Comparison of ENCODE assay signal across 26 cellular contexts in the genomic region with DNA sequence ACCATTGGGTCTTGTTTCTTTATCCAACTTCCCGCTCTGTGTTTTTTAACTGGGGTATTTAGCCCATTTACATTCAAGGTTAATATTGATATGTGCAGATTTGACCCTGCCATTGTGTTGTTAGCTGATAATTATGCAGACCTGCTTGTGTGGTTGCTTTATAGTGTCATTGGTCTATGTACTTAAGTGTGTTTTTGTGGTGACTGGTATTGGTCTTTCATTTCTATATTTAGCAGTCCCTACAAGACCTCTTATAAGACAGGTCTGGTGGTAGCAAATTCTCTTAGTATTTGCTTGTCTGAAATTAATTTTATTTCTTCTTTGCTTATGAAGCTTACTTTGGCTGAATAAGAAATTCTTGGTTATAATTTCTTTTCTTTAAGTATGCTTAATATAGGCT.
"Had no signal": no experiment of that assay in that cellular context is flagged by ENCODE, and none has a peak within 500 bp of the region (broad histone marks: within the 10 kb centered on the region; RNA-seq: fewer than 3 reads in every experiment).

No MANE protein-coding gene starts in this region.

- H3K27ac ChIP-seq: stomach, suprapubic skin, testis, thoracic aorta, thyroid gland, tibial artery, tibial nerve, transverse colon, upper lobe of left lung, upper lobe of right lung, uterus, vagina had no signal

- H3K4me1 ChIP-seq: stomach, suprapubic skin, testis, thyroid gland, tibial artery, tibial nerve, transverse colon, upper lobe of left lung, upper lobe of right lung, uterus, vagina had no signal

- ATAC-seq: stimulated activated effector memory CD8-positive, alpha-beta T cell treated with anti-CD3 and anti-CD28 coated beads, Interleukin-12 subunit alpha, Interleukin-12 subunit beta, amount 100 ng/mL, for 72 hours; stimulated activated memory B cell treated with anti-CD40 and anti-IgM and Interleukin-4, amounts not matched to agents 10 μg/mL and 1 μg/mL and 100 μg/mL, for 72 hours; stimulated activated naive B cell treated with anti-CD40 and anti-IgM and Interleukin-4, amounts not matched to agents 10 μg/mL and 1 μg/mL and 100 μg/mL, for 72 hours; stimulated activated naive CD8-positive, alpha-beta T cell treated with anti-CD3 and anti-CD28 coated beads, Interleukin-15, amount 100 ng/mL, for 72 hours; stimulated activated naive CD8-positive, alpha-beta T cell treated with anti-CD3 and anti-CD28 coated beads, Interleukin-15, Interleukin-2, amounts not matched to agents 100 U/mL and 50 U/mL, for 24 hours; upper lobe of right lung had no signal

- H3K27me3 ChIP-seq: stomach, suprapubic skin, testis, thyroid gland, tibial artery, tibial nerve, transverse colon, upper lobe of left lung, upper lobe of right lung, uterus, vagina had no signal

- H3K4me3 ChIP-seq: stomach, suprapubic skin, testis, thoracic aorta, thyroid gland, tibial artery, tibial nerve, transverse colon, upper lobe of left lung, upper lobe of right lung, uterus, vagina had no signal

- H3K9me3 ChIP-seq: stomach, suprapubic skin, testis, thoracic aorta, thyroid gland, tibial artery, tibial nerve, transverse colon, upper lobe of left lung, upper lobe of right lung, uterus, vagina had no signal

- DNase-seq: stimulated activated CD4-positive, alpha-beta T cell treated with anti-CD3 and anti-CD28 coated beads, Interleukin-2, amount 100 ng/mL, for 48 hours; stimulated activated CD4-positive, alpha-beta T cell treated with anti-CD3 and anti-CD28 coated beads, Interleukin-4, amount 100 ng/mL, for 1 hour; stimulated activated CD4-positive, alpha-beta T cell treated with anti-CD3 and anti-CD28 coated beads, Interleukin-4, amount 100 ng/mL, for 24 hours; stimulated activated CD4-positive, alpha-beta T cell treated with anti-CD3 and anti-CD28 coated beads, Interleukin-4, amount 100 ng/mL, for 4 hours; stimulated activated CD8-positive, alpha-beta memory T cell treated with anti-CD3 and anti-CD28 coated beads, Interleukin-4, amount 100 ng/mL, for 48 hours; stimulated activated naive B cell treated with anti-CD40 and anti-IgM and Interleukin-4, amounts not matched to agents 10 μg/mL and 1 μg/mL and 100 μg/mL, for 72 hours; stimulated activated naive CD4-positive, alpha-beta T cell; stimulated activated naive CD4-positive, alpha-beta T cell treated with Interleukin-2 at 50 U/mL for 16 hours; stimulated activated naive CD8-positive, alpha-beta T cell treated with anti-CD3 and anti-CD28 coated beads, Interleukin-15, amount 100 ng/mL, for 72 hours; stimulated activated naive CD8-positive, alpha-beta T cell treated with anti-CD3 and anti-CD28 coated beads, Interleukin-15, Interleukin-2, amounts not matched to agents 100 U/mL and 50 U/mL, for 24 hours; stomach; substantia nigra; testis; thyroid gland; tibial artery; transverse colon; trophoblast cell; upper lobe of left lung; upper lobe of right lung; uterus had no signal

- H3K36me3 ChIP-seq: stomach, suprapubic skin, thoracic aorta, thyroid gland, tibial artery, tibial nerve, transverse colon, upper lobe of left lung, upper lobe of right lung, uterus, vagina had no signal
